In genomic region chr5:151758430-151759241, GRCh38 we compare ENCODE assay signal across 2 cellular contexts.
TF ChIP-seq lines count a peak whose summit lies in the region.

TSS of gene ATOX1 (minus strand) at chr5:151758631. CDS start at chr5:151758551, 80 bp downstream.

TF ChIP-seq in A549, 52 proteins besides CTCF, POLR2A, EP300 and RAD21 (continued from another document):
- TF ChIP-seq, protein P1, sequence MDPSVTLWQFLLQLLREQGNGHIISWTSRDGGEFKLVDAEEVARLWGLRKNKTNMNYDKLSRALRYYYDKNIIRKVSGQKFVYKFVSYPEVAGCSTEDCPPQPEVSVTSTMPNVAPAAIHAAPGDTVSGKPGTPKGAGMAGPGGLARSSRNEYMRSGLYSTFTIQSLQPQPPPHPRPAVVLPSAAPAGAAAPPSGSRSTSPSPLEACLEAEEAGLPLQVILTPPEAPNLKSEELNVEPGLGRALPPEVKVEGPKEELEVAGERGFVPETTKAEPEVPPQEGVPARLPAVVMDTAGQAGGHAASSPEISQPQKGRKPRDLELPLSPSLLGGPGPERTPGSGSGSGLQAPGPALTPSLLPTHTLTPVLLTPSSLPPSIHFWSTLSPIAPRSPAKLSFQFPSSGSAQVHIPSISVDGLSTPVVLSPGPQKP (IDR thresholded peaks at IDR 0.05; ENCODE audit: low read depth, low read length) = no peak
- TF ChIP-seq PHF8 (IDR thresholded peaks at IDR 0.05; ENCODE audit: borderline replicate concordance, low read depth) = peak; percentile 52; the same call in 1 of the 2 replicates
- TF ChIP-seq ZSCAN20 (CRISPR knock-in tag; IDR thresholded peaks at IDR 0.05) = no peak
- no peak for TF ChIP-seq HOXA7 (CRISPR knock-in tag; IDR thresholded peaks at IDR 0.05)
- TF ChIP-seq HMGXB4 (CRISPR knock-in tag; IDR thresholded peaks at IDR 0.05; ENCODE audit: borderline replicate concordance) = no peak
- peak in 1 of 2 experiments; percentile 74; a peak in 2 of 5 replicates for TF ChIP-seq JUN (IDR thresholded peaks at IDR 0.05)
- TF ChIP-seq FOSL2 (IDR thresholded peaks at IDR 0.05) = no peak
- no peak for TF ChIP-seq FOSL2 (CRISPR knock-in tag; IDR thresholded peaks at IDR 0.05)
- TF ChIP-seq, protein P2, sequence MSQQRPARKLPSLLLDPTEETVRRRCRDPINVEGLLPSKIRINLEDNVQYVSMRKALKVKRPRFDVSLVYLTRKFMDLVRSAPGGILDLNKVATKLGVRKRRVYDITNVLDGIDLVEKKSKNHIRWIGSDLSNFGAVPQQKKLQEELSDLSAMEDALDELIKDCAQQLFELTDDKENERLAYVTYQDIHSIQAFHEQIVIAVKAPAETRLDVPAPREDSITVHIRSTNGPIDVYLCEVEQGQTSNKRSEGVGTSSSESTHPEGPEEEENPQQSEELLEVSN (IDR thresholded peaks at IDR 0.05; ENCODE audit: borderline replicate concordance, low read depth) = peak; percentile 34; the same call in 1 of the 2 replicates
- no peak for TF ChIP-seq KDM1A (IDR thresholded peaks at IDR 0.05; ENCODE audit: low read depth)
- no peak for TF ChIP-seq FOXS1 (CRISPR knock-in tag; IDR thresholded peaks at IDR 0.05)
- TF ChIP-seq CHD2 (IDR thresholded peaks at IDR 0.05; ENCODE audit: low read length, partially characterized antibody) = no peak
- peak; percentile 54; the same call in 1 of the 2 replicates for TF ChIP-seq MAX (IDR thresholded peaks at IDR 0.05)
- peak; percentile 48; the same call in 1 of the 2 replicates for TF ChIP-seq MYC (IDR thresholded peaks at IDR 0.05; ENCODE audit: borderline replicate concordance, low read length)
- TF ChIP-seq MAFK (IDR thresholded peaks at IDR 0.05; ENCODE audit: partially characterized antibody) = no peak
- TF ChIP-seq ZFP36 (IDR thresholded peaks at IDR 0.05; ENCODE audit: borderline replicate concordance, partially characterized antibody) = no peak
- no peak for TF ChIP-seq HDAC2 (IDR thresholded peaks at IDR 0.05)
- no peak for TF ChIP-seq NR3C1 (IDR thresholded peaks at IDR 0.05)

TF ChIP-seq in WTC11, 78 proteins besides CTCF, POLR2A, EP300 and RAD21 (continued from another document and continues in another):
- TF ChIP-seq ZNF281 (CRISPR knock-in tag; IDR thresholded peaks at IDR 0.05) = 0 out of 2 replicates have a peak, but pooled peaks have one; percentile 18
- TF ChIP-seq ZNF232 (CRISPR knock-in tag; IDR thresholded peaks at IDR 0.05) = 0 out of 2 replicates have a peak, but pooled peaks have one; percentile 47
- TF ChIP-seq, protein P3, sequence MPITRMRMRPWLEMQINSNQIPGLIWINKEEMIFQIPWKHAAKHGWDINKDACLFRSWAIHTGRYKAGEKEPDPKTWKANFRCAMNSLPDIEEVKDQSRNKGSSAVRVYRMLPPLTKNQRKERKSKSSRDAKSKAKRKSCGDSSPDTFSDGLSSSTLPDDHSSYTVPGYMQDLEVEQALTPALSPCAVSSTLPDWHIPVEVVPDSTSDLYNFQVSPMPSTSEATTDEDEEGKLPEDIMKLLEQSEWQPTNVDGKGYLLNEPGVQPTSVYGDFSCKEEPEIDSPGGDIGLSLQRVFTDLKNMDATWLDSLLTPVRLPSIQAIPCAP (CRISPR knock-in tag; IDR thresholded peaks at IDR 0.05) = no peak
- TF ChIP-seq CBFB (CRISPR knock-in tag; IDR thresholded peaks at IDR 0.05; ENCODE audit: low read depth) = no peak
- no peak for TF ChIP-seq SOX15 (CRISPR knock-in tag; IDR thresholded peaks at IDR 0.05)
- TF ChIP-seq SMAD4 (CRISPR knock-in tag; IDR thresholded peaks at IDR 0.05) = no peak
- TF ChIP-seq ETV6 (CRISPR knock-in tag; IDR thresholded peaks at IDR 0.05) = peak; percentile 78
- TF ChIP-seq NFYB (CRISPR knock-in tag; conservative IDR thresholded peaks at IDR 0.05; ENCODE audit: low read depth) = no peak
- no peak for TF ChIP-seq ATF1 (CRISPR knock-in tag; IDR thresholded peaks at IDR 0.05)
- TF ChIP-seq TEAD4 (CRISPR knock-in tag; IDR thresholded peaks at IDR 0.05) = no peak
- TF ChIP-seq FOXP1 (CRISPR knock-in tag; IDR thresholded peaks at IDR 0.05; ENCODE audit: borderline replicate concordance) = peak; percentile 77
- TF ChIP-seq ARID4B (CRISPR knock-in tag; IDR thresholded peaks at IDR 0.05; ENCODE audit: borderline replicate concordance) = no peak
- TF ChIP-seq SP1 (CRISPR knock-in tag; conservative IDR thresholded peaks at IDR 0.05) = peak; percentile 63
- TF ChIP-seq, protein P4, sequence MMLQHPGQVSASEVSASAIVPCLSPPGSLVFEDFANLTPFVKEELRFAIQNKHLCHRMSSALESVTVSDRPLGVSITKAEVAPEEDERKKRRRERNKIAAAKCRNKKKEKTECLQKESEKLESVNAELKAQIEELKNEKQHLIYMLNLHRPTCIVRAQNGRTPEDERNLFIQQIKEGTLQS (CRISPR knock-in tag; conservative IDR thresholded peaks at IDR 0.05) = no peak
- TF ChIP-seq, protein P5, sequence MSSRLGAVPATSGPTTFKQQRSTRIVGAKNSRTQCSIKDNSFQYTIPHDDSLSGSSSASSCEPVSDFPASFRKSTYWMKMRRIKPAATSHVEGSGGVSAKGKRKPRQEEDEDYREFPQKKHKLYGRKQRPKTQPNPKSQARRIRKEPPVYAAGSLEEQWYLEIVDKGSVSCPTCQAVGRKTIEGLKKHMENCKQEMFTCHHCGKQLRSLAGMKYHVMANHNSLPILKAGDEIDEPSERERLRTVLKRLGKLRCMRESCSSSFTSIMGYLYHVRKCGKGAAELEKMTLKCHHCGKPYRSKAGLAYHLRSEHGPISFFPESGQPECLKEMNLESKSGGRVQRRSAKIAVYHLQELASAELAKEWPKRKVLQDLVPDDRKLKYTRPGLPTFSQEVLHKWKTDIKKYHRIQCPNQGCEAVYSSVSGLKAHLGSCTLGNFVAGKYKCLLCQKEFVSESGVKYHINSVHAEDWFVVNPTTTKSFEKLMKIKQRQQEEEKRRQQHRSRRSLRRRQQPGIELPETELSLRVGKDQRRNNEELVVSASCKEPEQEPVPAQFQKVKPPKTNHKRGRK (CRISPR knock-in tag; IDR thresholded peaks at IDR 0.05; ENCODE audit: borderline replicate concordance) = no peak
- no peak for TF ChIP-seq ELF4 (CRISPR knock-in tag; IDR thresholded peaks at IDR 0.05; ENCODE audit: low read depth)
- TF ChIP-seq, protein P6, sequence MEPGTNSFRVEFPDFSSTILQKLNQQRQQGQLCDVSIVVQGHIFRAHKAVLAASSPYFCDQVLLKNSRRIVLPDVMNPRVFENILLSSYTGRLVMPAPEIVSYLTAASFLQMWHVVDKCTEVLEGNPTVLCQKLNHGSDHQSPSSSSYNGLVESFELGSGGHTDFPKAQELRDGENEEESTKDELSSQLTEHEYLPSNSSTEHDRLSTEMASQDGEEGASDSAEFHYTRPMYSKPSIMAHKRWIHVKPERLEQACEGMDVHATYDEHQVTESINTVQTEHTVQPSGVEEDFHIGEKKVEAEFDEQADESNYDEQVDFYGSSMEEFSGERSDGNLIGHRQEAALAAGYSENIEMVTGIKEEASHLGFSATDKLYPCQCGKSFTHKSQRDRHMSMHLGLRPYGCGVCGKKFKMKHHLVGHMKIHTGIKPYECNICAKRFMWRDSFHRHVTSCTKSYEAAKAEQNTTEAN (CRISPR knock-in tag; IDR thresholded peaks at IDR 0.05) = peak; percentile 68; the same call in 1 of the 2 replicates
- TF ChIP-seq NFE2L1 (CRISPR knock-in tag; IDR thresholded peaks at IDR 0.05) = no peak
- TF ChIP-seq, protein P7, sequence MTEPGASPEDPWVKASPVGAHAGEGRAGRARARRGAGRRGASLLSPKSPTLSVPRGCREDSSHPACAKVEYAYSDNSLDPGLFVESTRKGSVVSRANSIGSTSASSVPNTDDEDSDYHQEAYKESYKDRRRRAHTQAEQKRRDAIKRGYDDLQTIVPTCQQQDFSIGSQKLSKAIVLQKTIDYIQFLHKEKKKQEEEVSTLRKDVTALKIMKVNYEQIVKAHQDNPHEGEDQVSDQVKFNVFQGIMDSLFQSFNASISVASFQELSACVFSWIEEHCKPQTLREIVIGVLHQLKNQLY (CRISPR knock-in tag; IDR thresholded peaks at IDR 0.05) = no peak
- TF ChIP-seq OVOL2 (CRISPR knock-in tag; IDR thresholded peaks at IDR 0.05; ENCODE audit: borderline replicate concordance) = no peak
- no peak for TF ChIP-seq ZSCAN18 (CRISPR knock-in tag; IDR thresholded peaks at IDR 0.05)
- TF ChIP-seq TEAD1 (CRISPR knock-in tag; IDR thresholded peaks at IDR 0.05) = no peak; the same call in 1 of the 2 replicates
- TF ChIP-seq TP53 (CRISPR knock-in tag; IDR thresholded peaks at IDR 0.05) = no peak
- no peak for TF ChIP-seq NR2C2 (CRISPR knock-in tag; IDR thresholded peaks at IDR 0.05)
- TF ChIP-seq MYBL2 (CRISPR knock-in tag; IDR thresholded peaks at IDR 0.05) = no peak; the same call in 1 of the 2 replicates
- TF ChIP-seq ZNF671 (CRISPR knock-in tag; IDR thresholded peaks at IDR 0.05) = no peak
- TF ChIP-seq ZNF138 (CRISPR knock-in tag; conservative IDR thresholded peaks at IDR 0.05) = no peak
- TF ChIP-seq, protein P8, sequence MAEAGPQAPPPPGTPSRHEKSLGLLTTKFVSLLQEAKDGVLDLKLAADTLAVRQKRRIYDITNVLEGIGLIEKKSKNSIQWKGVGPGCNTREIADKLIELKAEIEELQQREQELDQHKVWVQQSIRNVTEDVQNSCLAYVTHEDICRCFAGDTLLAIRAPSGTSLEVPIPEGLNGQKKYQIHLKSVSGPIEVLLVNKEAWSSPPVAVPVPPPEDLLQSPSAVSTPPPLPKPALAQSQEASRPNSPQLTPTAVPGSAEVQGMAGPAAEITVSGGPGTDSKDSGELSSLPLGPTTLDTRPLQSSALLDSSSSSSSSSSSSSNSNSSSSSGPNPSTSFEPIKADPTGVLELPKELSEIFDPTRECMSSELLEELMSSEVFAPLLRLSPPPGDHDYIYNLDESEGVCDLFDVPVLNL (CRISPR knock-in tag; IDR thresholded peaks at IDR 0.05; ENCODE audit: borderline replicate concordance, low read depth) = no peak
- no peak for TF ChIP-seq ZNF219 (CRISPR knock-in tag; IDR thresholded peaks at IDR 0.05; ENCODE audit: borderline replicate concordance)
- no peak for TF ChIP-seq JAZF1 (CRISPR knock-in tag; IDR thresholded peaks at IDR 0.05)
- TF ChIP-seq ZNF425 (CRISPR knock-in tag; conservative IDR thresholded peaks at IDR 0.05) = no peak
- TF ChIP-seq ZNF263 (CRISPR knock-in tag; IDR thresholded peaks at IDR 0.05; ENCODE audit: low read depth) = no peak
